In genomic region chr11:79179087-79179486, GRCh38 we compare ENCODE assay signal across 31 cellular contexts.
"Had no signal": no experiment of that assay in that cellular context is flagged by ENCODE, and none has a peak within 500 bp of the region (broad histone marks: within the 10 kb centered on the region; RNA-seq: fewer than 3 reads in every experiment).

No MANE protein-coding gene starts in this region.

- H3K27me3 Mint-ChIP-seq: activated CD8-positive, alpha-beta memory T cell treated with anti-CD3 and anti-CD28 coated beads, Interleukin-2, amount 10 ng/mL, durations not matched to agents 7 days and 5 days had no signal

- H3K4me3 ChIP-seq: ascending aorta, body of pancreas had no signal

- H3K27me3 ChIP-seq: ascending aorta, body of pancreas had no signal

- H3K36me3 Mint-ChIP-seq: activated CD8-positive, alpha-beta memory T cell treated with anti-CD3 and anti-CD28 coated beads, Interleukin-2, amount 10 ng/mL, durations not matched to agents 7 days and 5 days; activated naive CD4-positive, alpha-beta T cell treated with anti-CD3 and anti-CD28 coated beads, Interleukin-2, amount 50 U/mL, for 72 hours; T-cell had no signal

- DNase-seq: activated B cell treated with CpG ODN at 0.5 μM for 24 hours; activated CD4-positive, alpha-beta T cell treated with anti-CD3 and anti-CD28 coated beads for 1 hour; activated CD4-positive, alpha-beta T cell treated with anti-CD3 and anti-CD28 coated beads, Interleukin-2, amount 10 ng/mL, durations not matched to agents 24 days and 14 days; activated CD4-positive, alpha-beta T cell treated with anti-CD3 and anti-CD28 coated beads, Interleukin-2, amount 50 U/mL, for 48 hours; activated CD8-positive, alpha-beta memory T cell treated with anti-CD3 and anti-CD28 coated beads, Interleukin-2, amount 10 ng/mL, durations not matched to agents 7 days and 5 days; activated effector memory CD4-positive, alpha-beta T cell treated with anti-CD3 and anti-CD28 coated beads, Interleukin-2, amount 50 U/mL, for 16 hours; activated naive CD4-positive, alpha-beta T cell treated with Interleukin-2 at 50 U/mL for 16 hours; activated naive CD8-positive, alpha-beta T cell treated with anti-CD3 and anti-CD28 coated beads, Interleukin-2, amount 50 U/mL, for 24 hours; activated T-cell treated with anti-CD3 and anti-CD28 coated beads, Interleukin-2, amount 50 U/mL, for 24 hours; amniotic stem cell; body of pancreas; central memory CD4-positive, alpha-beta T cell; Karpas-422; MM.1S; NCI-H1048; NCI-H1417; NCI-H1694; NCI-H2029; NCI-H345; NCI-H510A; NCI-H69; PC-3; SHP77 treated with DMSO at 0.1 percent for 48 hours; T-cell; T-helper 2 cell; T1000 had no signal

- ATAC-seq: activated CD8-positive, alpha-beta memory T cell treated with anti-CD3 and anti-CD28 coated beads, Interleukin-2, amount 10 ng/mL, durations not matched to agents 7 days and 5 days; activated naive CD4-positive, alpha-beta T cell treated with anti-CD3 and anti-CD28 coated beads, Interleukin-2, amount 50 U/mL, for 72 hours; activated naive CD8-positive, alpha-beta T cell treated with anti-CD3 and anti-CD28 coated beads, Interleukin-2, amount 50 U/mL, for 24 hours; body of pancreas; PC-3; T-cell had no signal

- H3K27ac Mint-ChIP-seq: activated B cell treated with CpG ODN at 0.5 μM for 24 hours; activated CD4-positive, alpha-beta T cell treated with anti-CD3 and anti-CD28 coated beads, Interleukin-2, amount 10 ng/mL, durations not matched to agents 24 days and 14 days; activated CD8-positive, alpha-beta memory T cell treated with anti-CD3 and anti-CD28 coated beads, Interleukin-2, amount 10 ng/mL, durations not matched to agents 7 days and 5 days; activated naive CD4-positive, alpha-beta T cell treated with anti-CD3 and anti-CD28 coated beads, Interleukin-2, amount 50 U/mL, for 72 hours; activated naive CD8-positive, alpha-beta T cell treated with anti-CD3 and anti-CD28 coated beads, Interleukin-2, amount 50 U/mL, for 24 hours; activated T-cell treated with anti-CD3 and anti-CD28 coated beads, Interleukin-2, amount 50 U/mL, for 24 hours; T-cell had no signal

- H3K9me3 ChIP-seq: ascending aorta, body of pancreas had no signal

- H3K4me3 Mint-ChIP-seq: activated B cell treated with CpG ODN at 0.5 μM for 24 hours; activated CD4-positive, alpha-beta T cell treated with anti-CD3 and anti-CD28 coated beads, Interleukin-2, amount 10 ng/mL, durations not matched to agents 24 days and 14 days; activated CD8-positive, alpha-beta memory T cell treated with anti-CD3 and anti-CD28 coated beads, Interleukin-2, amount 10 ng/mL, durations not matched to agents 7 days and 5 days; activated naive CD8-positive, alpha-beta T cell treated with anti-CD3 and anti-CD28 coated beads, Interleukin-2, amount 50 U/mL, for 24 hours; activated T-cell treated with anti-CD3 and anti-CD28 coated beads, Interleukin-2, amount 50 U/mL, for 24 hours; T-cell had no signal

- H3K4me1 Mint-ChIP-seq: activated B cell treated with CpG ODN at 0.5 μM for 24 hours; activated CD4-positive, alpha-beta T cell treated with anti-CD3 and anti-CD28 coated beads, Interleukin-2, amount 10 ng/mL, durations not matched to agents 24 days and 14 days; activated CD8-positive, alpha-beta memory T cell treated with anti-CD3 and anti-CD28 coated beads, Interleukin-2, amount 10 ng/mL, durations not matched to agents 7 days and 5 days; activated naive CD8-positive, alpha-beta T cell treated with anti-CD3 and anti-CD28 coated beads, Interleukin-2, amount 50 U/mL, for 24 hours; T-cell had no signal

- H3K9me3 Mint-ChIP-seq: activated CD4-positive, alpha-beta T cell treated with anti-CD3 and anti-CD28 coated beads, Interleukin-2, amount 10 ng/mL, durations not matched to agents 24 days and 14 days; activated naive CD8-positive, alpha-beta T cell treated with anti-CD3 and anti-CD28 coated beads, Interleukin-2, amount 50 U/mL, for 24 hours; activated T-cell treated with anti-CD3 and anti-CD28 coated beads, Interleukin-2, amount 50 U/mL, for 24 hours had no signal

- H3K36me3 ChIP-seq: ascending aorta had no signal

- H3K4me1 ChIP-seq: body of pancreas had no signal

- FAIRE-seq: bronchial epithelial cell, RCC 7860, TTC549 had no signal

- H3K27ac ChIP-seq: ascending aorta, body of pancreas had no signal
